In genomic region chr6:3356056-3356823, GRCh38 we compare ENCODE assay signal across 8 cellular contexts.
DNase-seq lines count a peak whose midpoint lies in the region; ATAC-seq and TF ChIP-seq lines count a peak whose summit lies in the region.

No MANE protein-coding gene starts in this region.

- no peaks in the 10 kb centered on the region for H4K20me1 ChIP-seq in BLaER1 treated with 17β-estradiol and CSF1 and Interleukin-3, amounts not matched to agents 10 nM and 100 nM

- H3K9ac ChIP-seq in BLaER1 treated with 17β-estradiol and CSF1 and Interleukin-3, amounts not matched to agents 10 nM and 100 nM, result peak overlapping the region; percentile 44 to 80 (median 71)

- H3K36me3 ChIP-seq in BLaER1 treated with 17β-estradiol and CSF1 and Interleukin-3, amounts not matched to agents 10 nM and 100 nM, result no peaks in the 10 kb centered on the region
- no peaks in the 10 kb centered on the region for H3K36me3 ChIP-seq in neutrophil

- H3K4me3 ChIP-seq in BLaER1 treated with 17β-estradiol and CSF1 and Interleukin-3, amounts not matched to agents 10 nM and 100 nM, result peak overlapping the region; percentile 36 to 67 (median 50); a peak in 19 of 20 replicates
- H3K4me3 ChIP-seq in fibroblast of villous mesenchyme (ENCODE audit: low read depth, low read length), result peak overlapping the region; percentile 42
- H3K4me3 ChIP-seq in neutrophil (ENCODE audit: low read depth in 1 of 2, low read length in 1 of 2), result peak overlapping the region; percentile 36 to 52

- no peaks in the 10 kb centered on the region for H3K9me3 ChIP-seq in BLaER1 treated with 17β-estradiol and CSF1 and Interleukin-3, amounts not matched to agents 10 nM and 100 nM (replicated peaks in 1 of 11)
- H3K9me3 ChIP-seq in neutrophil, result no peaks in the 10 kb centered on the region

- H3K27me3 ChIP-seq in BLaER1 treated with 17β-estradiol and CSF1 and Interleukin-3, amounts not matched to agents 10 nM and 100 nM, result no peaks in the 10 kb centered on the region
- peaks cover 68% of the 10 kb centered on the region for H3K27me3 ChIP-seq in neutrophil

- ATAC-seq in GM19324 (IDR thresholded peaks at IDR 0.05; ENCODE audit: low FRiP score, unreplicated experiment), result peak; percentile 83
- ATAC-seq in HG03520 (IDR thresholded peaks at IDR 0.05; ENCODE audit: unreplicated experiment), result peak; percentile 77

- peak overlapping the region; percentile 58 to 96 (median 83) for H3K4me2 ChIP-seq in BLaER1 treated with 17β-estradiol and CSF1 and Interleukin-3, amounts not matched to agents 10 nM and 100 nM

- TF ChIP-seq CTCF in fibroblast of villous mesenchyme (IDR thresholded peaks at IDR 0.05; ENCODE audit: insufficient read depth, low read depth, low read length) (no peak), neutrophil (IDR thresholded peaks at IDR 0.05) (no peak)

- peaks cover 60 to 76% (median 71%) of the 10 kb centered on the region in 10 experiments for H3K4me1 ChIP-seq in BLaER1 treated with 17β-estradiol and CSF1 and Interleukin-3, amounts not matched to agents 10 nM and 100 nM
- peaks cover 0 to 5% of the 10 kb centered on the region in 2 experiments for H3K4me1 ChIP-seq in neutrophil (ENCODE audit: control insufficient read depth in 1 of 2, insufficient read depth in 1 of 2, low read depth in 1 of 2, low read length in 1 of 2)

- DNase-seq in OCI-M2 (lab: John Stamatoyannopoulos, UW; ENCODE audit: unreplicated experiment) (peak; percentile 73), fibroblast of villous mesenchyme (ENCODE audit: low read depth) (no peak)
- DNase-seq in activated T-helper 1 cell treated with anti-CD3 and anti-CD28 coated beads, Interleukin-2, amount 50 U/mL, for 16 hours (ENCODE audit: low read depth in 1 of 2, low spot score in 1 of 2), result peak; percentile 19 to 23

- H3K27ac ChIP-seq in BLaER1 treated with 17β-estradiol and CSF1 and Interleukin-3, amounts not matched to agents 10 nM and 100 nM, result peak overlapping the region; percentile 43 to 96 (median 83)
- H3K27ac ChIP-seq in neutrophil (peak overlapping the region; percentile 63), temporal lobe (ENCODE audit: low read depth, low read length) (peak overlapping the region; percentile 97)
